Comparison of ENCODE assay signal across 8 cellular contexts in the genomic region with DNA sequence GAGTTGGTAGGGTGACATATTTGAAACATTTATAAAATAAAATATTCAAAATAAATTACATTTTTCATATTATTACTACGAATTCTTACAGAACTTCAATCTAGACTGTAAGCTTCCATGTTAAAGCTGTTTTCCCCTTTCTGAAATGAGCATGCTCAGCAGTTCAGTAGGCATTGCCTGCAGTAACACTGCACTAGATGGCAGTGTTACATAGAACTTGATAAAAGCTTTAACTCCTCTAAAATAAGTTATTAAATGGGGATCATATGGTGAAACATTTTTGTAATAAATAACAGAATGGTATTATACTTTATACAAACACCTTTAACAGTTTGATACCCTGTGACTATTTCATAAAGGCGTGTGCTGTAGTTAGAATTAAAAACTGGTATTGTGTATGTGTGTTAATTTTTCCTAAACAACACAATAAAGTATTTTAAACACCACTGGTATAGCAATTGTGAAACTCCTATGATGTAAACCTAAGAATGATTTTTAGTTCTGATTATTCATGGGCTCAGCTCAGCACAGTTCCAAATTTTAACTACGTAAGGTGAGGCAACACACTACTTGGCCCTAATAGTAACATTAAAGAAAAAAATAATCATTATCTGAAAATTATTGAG. TPM values are rescaled to one million over a fixed set of nuclear protein-coding genes. Genes with fewer than 3 reads are reported as not detected.
DNase-seq lines count a peak whose midpoint lies in the region; ATAC-seq and TF ChIP-seq lines count a peak whose summit lies in the region.

No MANE protein-coding gene starts in this region.

- BruUV-seq in Calu3 (replicated peaks; lab: Mats Ljungman, UMichigan): no TSS peak

- no peaks in the 10 kb centered on the region for H3K4me1 ChIP-seq in mucosa of descending colon (ENCODE audit: low read depth)

- CTCF ChIA-PET in Calu3 (lab: Charles Lee): interaction anchor here (0.7 to 0.9 kb wide), 2 partner anchors 11 to 166 kb away, joined by 4 read pairs; no protein-coding TSS in a partner anchor

- ATAC-seq in GM19025 (IDR thresholded peaks at IDR 0.05; ENCODE audit: low read depth, unreplicated experiment) (peak; percentile 56), HG03342 (IDR thresholded peaks at IDR 0.05; ENCODE audit: unreplicated experiment) (peak; percentile 71), mucosa of descending colon (peak; percentile 77), GM18873 (IDR thresholded peaks at IDR 0.05; ENCODE audit: low FRiP score, unreplicated experiment) (no peak)

- no peaks in the 10 kb centered on the region for H3K36me3 Mint-ChIP-seq in Calu3 (ENCODE audit: insufficient read depth, unreplicated experiment)

- no peaks in the 10 kb centered on the region for H3K4me1 Mint-ChIP-seq in Calu3 (ENCODE audit: low read depth, unreplicated experiment)

- intact Hi-C loops in mucosa of descending colon (cut with DNase I, micrococcal nuclease): loop anchor here (5.0 to 10.0 kb wide), 3 partner anchors 92 to 168 kb away; no protein-coding TSS in a partner anchor
- intact Hi-C loops in Calu3 (cut with micrococcal nuclease; ENCODE audit: unreplicated experiment): loop anchor here (5.0 kb wide), 2 partner anchors 72 to 168 kb away; no protein-coding TSS in a partner anchor

- DNase-seq in DMS79 (lab: John Stamatoyannopoulos, UW) (peak; percentile 41), RPMI7951 (ENCODE audit: low read depth) (peak; percentile 59), dermis microvascular lymphatic vessel endothelial cell (ENCODE audit: low read depth in 2 of 2) (peak; percentile 78 to 83), mucosa of descending colon (peak in 1 of 3 donors; percentile 27), Calu3 (no peak)

- no peaks in the 10 kb centered on the region for H3K27me3 Mint-ChIP-seq in Calu3 (ENCODE audit: unreplicated experiment)

- no peak overlapping the region for H3K4me3 Mint-ChIP-seq in Calu3 (ENCODE audit: low read depth, unreplicated experiment)

- H3K27ac Mint-ChIP-seq in Calu3 (ENCODE audit: unreplicated experiment): no peak overlapping the region

- H3K9me3 Mint-ChIP-seq in Calu3 (ENCODE audit: low read depth, unreplicated experiment): no peaks in the 10 kb centered on the region

- no peaks in the 10 kb centered on the region for H3K9me3 ChIP-seq in mucosa of descending colon

- no peaks in the 10 kb centered on the region for H3K36me3 ChIP-seq in mucosa of descending colon (ENCODE audit: low read depth)

- TF ChIP-seq CTCF in mucosa of descending colon (IDR thresholded peaks at IDR 0.05): no peak
- no peak for TF ChIP-seq CTCF in Calu3 (IDR thresholded peaks at IDR 0.05; ENCODE audit: unreplicated experiment)

- H3K4me3 ChIP-seq in mucosa of descending colon: no peak overlapping the region

RNA-seq across cellular contexts. Expression of a gene that starts 11.6 kb away (rescaled TPM):
- total RNA-seq in RPMI7951 (2014; rRNA removed; shearing (Covaris generic)): not detected in 2 replicates
- total RNA-seq in dermis microvascular lymphatic vessel endothelial cell: not detected in 2 replicates
- under 1 TPM; 0.35 to 0.60 (median 0.46) TPM for total RNA-seq in mucosa of descending colon
- total RNA-seq in Calu3 (2022): not detected in 2 replicates

RNA-seq across cellular contexts. Expression of a gene that starts 37.5 kb away (rescaled TPM):
- total RNA-seq in RPMI7951 (2014; rRNA removed; shearing (Covaris generic)): 4.9 and 5.1 TPM in 2 replicates
- total RNA-seq in dermis microvascular lymphatic vessel endothelial cell (1.2 and 1.6 TPM in 2 replicates), mucosa of descending colon (10 to 100 TPM in 1 of 3 donors, 1 to 10 TPM in 2; 1.6 to 15.3 (median 5.0) TPM), Calu3 (2022) (not detected in 2 replicates)
